In genomic region chr5:26518065-26518464, GRCh38 we compare ENCODE assay signal across 9 cellular contexts.
"Had no signal": no experiment of that assay in that cellular context is flagged by ENCODE, and none has a peak within 500 bp of the region (broad histone marks: within the 10 kb centered on the region; RNA-seq: fewer than 3 reads in every experiment).

No MANE protein-coding gene starts in this region.

- H3K4me1 ChIP-seq: HAP-1 had no signal

- H3K27ac ChIP-seq: HL-60, KMS-11 had no signal

- H3K4me2 ChIP-seq: KMS-11 had no signal

- DNase-seq: GOT3, H7, KBM-7 had no signal

- H3K27ac Mint-ChIP-seq: IgD-negative memory B cell had no signal

- H3K27me3 Mint-ChIP-seq: IgD-negative memory B cell had no signal

- ATAC-seq: HCT116, HepG2 had no signal

- H3K4me3 ChIP-seq: HAP-1 had no signal

- H3K4me3 Mint-ChIP-seq: IgD-negative memory B cell had no signal

- H3K9me3 ChIP-seq: HAP-1 had no signal

- H3K4me1 Mint-ChIP-seq: IgD-negative memory B cell had no signal

- H3K36me3 Mint-ChIP-seq: IgD-negative memory B cell had no signal

- H3K9ac ChIP-seq: KMS-11 had no signal

- H3K36me3 ChIP-seq: HAP-1 had no signal
